In genomic region chr13:79051472-79051871, GRCh38 we compare ENCODE assay signal across 9 cellular contexts.
"Had no signal": no experiment of that assay in that cellular context is flagged by ENCODE, and none has a peak within 500 bp of the region (broad histone marks: within the 10 kb centered on the region; RNA-seq: fewer than 3 reads in every experiment).

No MANE protein-coding gene starts in this region.

- H3K4me1 ChIP-seq: HAP-1 had no signal

- H2AFZ ChIP-seq: GM23248 had no signal

- FAIRE-seq: HTR-8/SVneo, K562 had no signal

- ATAC-seq: HCT116, K562 had no signal

- H3K4me3 ChIP-seq: GM23248, HAP-1, K562 had no signal

- H3K27ac ChIP-seq: GM23248 had no signal

- H3K9me3 ChIP-seq: HAP-1 had no signal

- H3K9ac ChIP-seq: GM23248 had no signal

- H3K36me3 ChIP-seq: HAP-1 had no signal

- DNase-seq: GM23248, GOT3, H7, IMR-90, KG1 had no signal
